ENCODE assay signal across 13 cellular contexts in the genomic region with DNA sequence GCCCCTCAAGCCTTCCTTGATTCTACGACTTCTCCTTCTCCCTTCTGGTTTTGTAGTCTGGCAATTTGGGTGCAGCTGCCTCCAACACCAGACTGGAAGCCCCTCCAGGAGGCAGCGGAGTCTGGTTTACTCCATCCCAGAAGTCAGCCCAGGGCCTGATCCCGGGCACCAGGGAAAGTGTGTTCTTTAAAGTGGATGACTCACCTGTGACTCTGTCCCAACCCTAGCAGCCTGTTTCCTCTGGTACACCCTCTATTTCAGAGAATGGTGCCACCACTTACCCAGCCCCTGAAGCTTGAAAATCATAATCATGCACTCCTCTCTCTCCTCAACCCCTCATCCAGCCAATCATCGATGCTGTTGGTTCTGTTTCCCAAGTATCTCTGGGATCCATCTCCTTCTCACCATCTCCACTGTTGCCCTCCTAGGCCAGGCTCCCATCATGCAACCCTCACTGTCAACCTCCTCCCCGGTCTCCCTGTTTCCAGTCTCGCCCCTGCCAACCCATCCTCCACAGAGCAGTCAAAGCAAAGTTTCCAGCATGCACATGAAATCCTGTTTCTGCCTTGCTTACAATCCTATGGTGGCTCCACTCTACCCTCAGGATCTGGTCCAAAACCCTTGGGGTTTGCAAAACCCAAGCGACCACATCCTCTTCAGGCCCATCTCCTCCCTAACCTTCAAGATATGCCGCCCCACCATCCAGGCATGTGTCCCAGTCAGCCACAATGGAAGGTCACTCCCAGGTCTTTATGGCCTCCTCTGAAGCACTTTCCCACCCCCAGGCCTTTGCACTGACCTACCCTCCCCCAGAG. TPM values are rescaled to one million over a fixed set of nuclear protein-coding genes. Genes with fewer than 3 reads are reported as not detected.
DNase-seq lines count a peak whose midpoint lies in the region; ATAC-seq and TF ChIP-seq lines count a peak whose summit lies in the region.
"Had no signal": no experiment of that assay in that cellular context is flagged by ENCODE, and none has a peak within 500 bp of the region (broad histone marks: within the 10 kb centered on the region; RNA-seq: fewer than 3 reads in every experiment).

No MANE protein-coding gene starts in this region.

- no peak for ATAC-seq in activated CD4-positive, alpha-beta T cell treated with anti-CD3 and anti-CD28 coated beads for 36 hours
- peak in 1 of 4 donors; percentile 2 for ATAC-seq in psoas muscle
- no peak for ATAC-seq in natural killer cell

- peaks cover 99% of the 10 kb centered on the region for H3K27me3 ChIP-seq in HUES64 (ENCODE audit: insufficient read depth, low read length)
- H3K27me3 ChIP-seq in psoas muscle (ENCODE audit: insufficient read depth in 3 of 3, low read length in 2 of 3), result peaks cover 0 to 94% (median 32%) of the 10 kb centered on the region in 3 donors

- H3K27ac ChIP-seq in HUES64 (ENCODE audit: low read depth, low read length) (no peak overlapping the region), coronary artery (no peak overlapping the region), psoas muscle (no peak overlapping the region)
- H3K27ac ChIP-seq: Peyer's patch had no signal

- H3K36me3 ChIP-seq in HUES64 (ENCODE audit: insufficient read depth, low read length) (no peaks in the 10 kb centered on the region), psoas muscle (ENCODE audit: insufficient read depth in 1 of 2, low read depth in 1 of 2) (no peaks in the 10 kb centered on the region)
- H3K36me3 ChIP-seq: Peyer's patch had no signal

- peaks cover 25% of the 10 kb centered on the region for H3K4me1 Mint-ChIP-seq in activated CD4-positive, alpha-beta T cell treated with anti-CD3 and anti-CD28 coated beads, Interleukin-2, amount 10 ng/mL, durations not matched to agents 24 days and 14 days
- H3K4me1 Mint-ChIP-seq in activated CD4-positive, alpha-beta T cell treated with anti-CD3 and anti-CD28 coated beads for 36 hours, result peaks cover 25% of the 10 kb centered on the region
- H3K4me1 Mint-ChIP-seq in natural killer cell, result peaks cover 22 to 28% of the 10 kb centered on the region in 2 donors

- H3K9me3 ChIP-seq in HUES64 (ENCODE audit: insufficient read depth, low read depth, low read length) (no peaks in the 10 kb centered on the region), psoas muscle (no peaks in the 10 kb centered on the region)

- 50% methylated on average over 8 of the region's 8 CpGs for WGBS in HUES64
- 81 to 83% (median 81%) methylated on average over 8 of the region's 8 CpGs for WGBS in psoas muscle, 3 donors

- intact Hi-C loops in activated CD4-positive, alpha-beta T cell treated with anti-CD3 and anti-CD28 coated beads, Interleukin-2, amount 10 ng/mL, durations not matched to agents 24 days and 14 days (cut with micrococcal nuclease), result loop anchor here (2.0 to 10.0 kb wide), 2 partner anchors 47 to 127 kb away; partner anchors contain the start of genes MRRF and RBM18
- intact Hi-C loops in activated CD4-positive, alpha-beta T cell treated with anti-CD3 and anti-CD28 coated beads for 36 hours (cut with DNase I, micrococcal nuclease), result no loop called here
- intact Hi-C loops in psoas muscle (cut with DNase I) (loop anchor here in 1 of 2 donors (10.0 kb wide), 1 partner anchor 127 kb away; no protein-coding TSS in a partner anchor), natural killer cell (cut with micrococcal nuclease) (no loop called here), posterior cingulate gyrus (cut with DNase I) (no loop called here)

- H3K9me3 Mint-ChIP-seq in activated CD4-positive, alpha-beta T cell treated with anti-CD3 and anti-CD28 coated beads, Interleukin-2, amount 10 ng/mL, durations not matched to agents 24 days and 14 days, result no peaks in the 10 kb centered on the region
- no peaks in the 10 kb centered on the region for H3K9me3 Mint-ChIP-seq in activated CD4-positive, alpha-beta T cell treated with anti-CD3 and anti-CD28 coated beads for 36 hours (ENCODE audit: low read depth)
- H3K9me3 Mint-ChIP-seq in natural killer cell, result no peaks in the 10 kb centered on the region

- CTCF ChIA-PET in activated CD4-positive, alpha-beta T cell treated with anti-CD3 and anti-CD28 coated beads for 36 hours (lab: Charles Lee), result no interaction called here

- H3K4me3 Mint-ChIP-seq in activated CD4-positive, alpha-beta T cell treated with anti-CD3 and anti-CD28 coated beads, Interleukin-2, amount 10 ng/mL, durations not matched to agents 24 days and 14 days, result peak overlapping the region; percentile 77
- no peak overlapping the region for H3K4me3 Mint-ChIP-seq in activated CD4-positive, alpha-beta T cell treated with anti-CD3 and anti-CD28 coated beads for 36 hours
- H3K4me3 Mint-ChIP-seq in natural killer cell, result no peak overlapping the region

- no peaks in the 10 kb centered on the region for H3K36me3 Mint-ChIP-seq in activated CD4-positive, alpha-beta T cell treated with anti-CD3 and anti-CD28 coated beads, Interleukin-2, amount 10 ng/mL, durations not matched to agents 24 days and 14 days (ENCODE audit: low read depth)
- H3K36me3 Mint-ChIP-seq in activated CD4-positive, alpha-beta T cell treated with anti-CD3 and anti-CD28 coated beads for 36 hours (ENCODE audit: low read depth), result no peaks in the 10 kb centered on the region
- H3K36me3 Mint-ChIP-seq in natural killer cell, result no peaks in the 10 kb centered on the region

- TF ChIP-seq CTCF in coronary artery (IDR thresholded peaks at IDR 0.05), result no peak
- no peak for TF ChIP-seq CTCF in psoas muscle (IDR thresholded peaks at IDR 0.05)
- no peak for TF ChIP-seq CTCF in natural killer cell (IDR thresholded peaks at IDR 0.05)

- peak overlapping the region; percentile 46; the same call in 1 of the 2 replicates for H3K4me3 ChIP-seq in HUES64 (ENCODE audit: low read length)
- no peak overlapping the region for H3K4me3 ChIP-seq in coronary artery
- H3K4me3 ChIP-seq in psoas muscle, result peak overlapping the region; percentile 51

- no peak for DNase-seq in activated CD4-positive, alpha-beta T cell treated with anti-CD3 and anti-CD28 coated beads, Interleukin-2, amount 10 ng/mL, durations not matched to agents 24 days and 14 days
- DNase-seq in activated CD4-positive, alpha-beta T cell treated with anti-CD3 and anti-CD28 coated beads for 36 hours, result no peak
- DNase-seq in coronary artery (ENCODE audit: low spot score), result peak; percentile 24
- no peak for DNase-seq in psoas muscle
- no peak for DNase-seq in natural killer cell
- DNase-seq in GM19238 (ENCODE audit: insufficient read length, low spot score), result no peak
- DNase-seq in posterior cingulate gyrus, result no peak
- DNase-seq: activated naive CD4-positive, alpha-beta T cell; NCI-H345 had no signal

- POLR2A ChIA-PET in activated CD4-positive, alpha-beta T cell treated with anti-CD3 and anti-CD28 coated beads for 36 hours (lab: Charles Lee), result no interaction called here

- no peak overlapping the region for H3K9ac ChIP-seq in HUES64 (ENCODE audit: low read depth, low read length)

- no peak overlapping the region for H3K27ac Mint-ChIP-seq in activated CD4-positive, alpha-beta T cell treated with anti-CD3 and anti-CD28 coated beads, Interleukin-2, amount 10 ng/mL, durations not matched to agents 24 days and 14 days
- no peak overlapping the region for H3K27ac Mint-ChIP-seq in activated CD4-positive, alpha-beta T cell treated with anti-CD3 and anti-CD28 coated beads for 36 hours
- no peak overlapping the region for H3K27ac Mint-ChIP-seq in natural killer cell

- peaks cover 86% of the 10 kb centered on the region for H3K27me3 Mint-ChIP-seq in activated CD4-positive, alpha-beta T cell treated with anti-CD3 and anti-CD28 coated beads, Interleukin-2, amount 10 ng/mL, durations not matched to agents 24 days and 14 days
- H3K27me3 Mint-ChIP-seq in activated CD4-positive, alpha-beta T cell treated with anti-CD3 and anti-CD28 coated beads for 36 hours, result peaks cover 75% of the 10 kb centered on the region
- peaks cover 77 to 81% of the 10 kb centered on the region in 2 donors for H3K27me3 Mint-ChIP-seq in natural killer cell (ENCODE audit: low read depth in 2 of 2)

- H3K4me1 ChIP-seq in HUES64 (ENCODE audit: insufficient read depth, low read length) (peaks cover 19% of the 10 kb centered on the region), psoas muscle (peaks cover 20% of the 10 kb centered on the region)

RNA-seq across cellular contexts. Expression of gene LHX6, which starts 10.5 kb away (rescaled TPM):
- not detected in 2 replicates for total RNA-seq in activated CD4-positive, alpha-beta T cell treated with anti-CD3 and anti-CD28 coated beads, Interleukin-2, amount 10 ng/mL, durations not matched to agents 24 days and 14 days
- under 1 TPM in 1 of 2 experiments, not detected in 1; 0.11 TPM for total RNA-seq in activated CD4-positive, alpha-beta T cell treated with anti-CD3 and anti-CD28 coated beads for 36 hours
- 1.4 TPM for polyA plus RNA-seq in HUES64 (2013, experiment 1 of 2)
- 0.82 TPM for polyA plus RNA-seq in HUES64 (2013, experiment 2 of 2)
- 1 to 10 TPM; 1.3 to 6.0 (median 3.0) TPM for total RNA-seq in psoas muscle
- polyA plus RNA-seq in psoas muscle, result 1 to 10 TPM in 2 of 3 donors, under 1 TPM in 1; 1.00 to 2.4 (median 1.6) TPM
- not detected for total RNA-seq in natural killer cell

RNA-seq across cellular contexts. Expression of gene RBM18, which starts 46.4 kb away (rescaled TPM):
- total RNA-seq in activated CD4-positive, alpha-beta T cell treated with anti-CD3 and anti-CD28 coated beads, Interleukin-2, amount 10 ng/mL, durations not matched to agents 24 days and 14 days, result 24.9 and 25.7 TPM in 2 replicates
- total RNA-seq in activated CD4-positive, alpha-beta T cell treated with anti-CD3 and anti-CD28 coated beads for 36 hours, result 10 to 100 TPM; 22.3 to 28.6 TPM
- 15.5 TPM for polyA plus RNA-seq in HUES64 (2013, experiment 1 of 2)
- polyA plus RNA-seq in HUES64 (2013, experiment 2 of 2), result 19.0 TPM
- total RNA-seq in psoas muscle, result 10 to 100 TPM; 33.7 to 41.7 (median 37.7) TPM
- 10 to 100 TPM; 16.8 to 27.1 (median 22.3) TPM for polyA plus RNA-seq in psoas muscle
- 10 to 100 TPM; 24.9 to 30.9 (median 29.7) TPM for total RNA-seq in natural killer cell

RNA-seq across cellular contexts. Expression of gene MRRF, which starts 46.4 kb away (rescaled TPM):
- total RNA-seq in activated CD4-positive, alpha-beta T cell treated with anti-CD3 and anti-CD28 coated beads, Interleukin-2, amount 10 ng/mL, durations not matched to agents 24 days and 14 days, result 68.8 and 73.1 TPM in 2 replicates
- 10 to 100 TPM; 57.3 to 61.5 TPM for total RNA-seq in activated CD4-positive, alpha-beta T cell treated with anti-CD3 and anti-CD28 coated beads for 36 hours
- polyA plus RNA-seq in HUES64 (2013, experiment 1 of 2), result 33.9 TPM
- polyA plus RNA-seq in HUES64 (2013, experiment 2 of 2), result 32.8 TPM
- 10 to 100 TPM; 23.5 to 50.9 (median 39.0) TPM for total RNA-seq in psoas muscle
- polyA plus RNA-seq in psoas muscle, result 10 to 100 TPM; 42.6 to 61.4 (median 42.8) TPM
- 10 to 100 TPM; 17.7 to 29.9 (median 21.3) TPM for total RNA-seq in natural killer cell

RNA-seq across cellular contexts. Expression of gene MORN5, which starts 58.6 kb away (rescaled TPM):
- total RNA-seq in activated CD4-positive, alpha-beta T cell treated with anti-CD3 and anti-CD28 coated beads, Interleukin-2, amount 10 ng/mL, durations not matched to agents 24 days and 14 days, result not detected in 2 replicates
- total RNA-seq in activated CD4-positive, alpha-beta T cell treated with anti-CD3 and anti-CD28 coated beads for 36 hours, result not detected
- not detected for polyA plus RNA-seq in HUES64 (2013, experiment 1 of 2)
- not detected for polyA plus RNA-seq in HUES64 (2013, experiment 2 of 2)
- total RNA-seq in psoas muscle, result not detected
- polyA plus RNA-seq in psoas muscle, result not detected
- total RNA-seq in natural killer cell, result not detected
- total RNA-seq: glomerular endothelial cell, Peyer's patch, subcutaneous adipose tissue had no signal

RNA-seq across cellular contexts. Expression of gene NDUFA8, which starts 58.7 kb away (rescaled TPM):
- total RNA-seq in activated CD4-positive, alpha-beta T cell treated with anti-CD3 and anti-CD28 coated beads, Interleukin-2, amount 10 ng/mL, durations not matched to agents 24 days and 14 days, result 50.4 and 51.9 TPM in 2 replicates
- total RNA-seq in activated CD4-positive, alpha-beta T cell treated with anti-CD3 and anti-CD28 coated beads for 36 hours, result 10 to 100 TPM; 50.4 to 57.2 TPM
- polyA plus RNA-seq in HUES64 (2013, experiment 1 of 2), result 82.3 TPM
- polyA plus RNA-seq in HUES64 (2013, experiment 2 of 2), result 88.1 TPM
- total RNA-seq in psoas muscle (100 to 1,000 TPM in 3 of 4 donors, 10 to 100 TPM in 1; 78.9 to 148 (median 124) TPM), natural killer cell (10 to 100 TPM in 2 of 3 donors, 1 to 10 TPM in 1; 6.6 to 15.9 (median 10.8) TPM)
- polyA plus RNA-seq in psoas muscle, result 100 to 1,000 TPM; 191 to 257 (median 231) TPM
